8 cellular contexts compared by ENCODE assay signal in genomic region chr12:14257734-14258467, GRCh38.
A peak's percentile ranks its signal among the peaks of the same experiment; 100 is the strongest.
DNase-seq lines count a peak whose midpoint lies in the region; ATAC-seq and TF ChIP-seq lines count a peak whose summit lies in the region.

No MANE protein-coding gene starts in this region.

- DNase-seq in NCI-H1436 treated with DMSO at 0.1 percent for 48 hours (lab: John Stamatoyannopoulos, UW) (peak; percentile 94), astrocyte of the cerebellum (ENCODE audit: low read depth) (peak; percentile 95), hippocampal formation (lab: John Stamatoyannopoulos, UW) (peak; percentile 82 to 83), retina (peak; percentile 94), aorta (peak; percentile 93 to 97)
- peak; percentile 88 for DNase-seq in T-helper 2 cell treated with Interferon-gamma antibody and Interleukin-4, amounts not matched to agents 5 μg/mL and 100 μg/mL, for 36 hours (ENCODE audit: low spot score)

- H3K4me1 Mint-ChIP-seq in T-helper 2 cell treated with Interferon-gamma antibody and Interleukin-4, amounts not matched to agents 5 μg/mL and 100 μg/mL, for 36 hours (ENCODE audit: low read depth), result peaks cover 62% of the 10 kb centered on the region

- H3K9me3 ChIP-seq in ES-I3 (ENCODE audit: control insufficient read depth, insufficient read depth, low read length) (peaks cover 6% of the 10 kb centered on the region; the same call in 1 of the 2 replicates), aorta (ENCODE audit: control insufficient read depth, low read length) (no peaks in the 10 kb centered on the region)

- H3K36me3 Mint-ChIP-seq in T-helper 2 cell treated with Interferon-gamma antibody and Interleukin-4, amounts not matched to agents 5 μg/mL and 100 μg/mL, for 36 hours (ENCODE audit: low read depth), result peaks cover 30% of the 10 kb centered on the region

- ATAC-seq in HG02588 (IDR thresholded peaks at IDR 0.05; ENCODE audit: unreplicated experiment) (peak; percentile 66), aorta (ENCODE audit: low FRiP score) (peak; percentile 90)

- TF ChIP-seq CTCF in astrocyte of the cerebellum (IDR thresholded peaks at IDR 0.05; ENCODE audit: low read depth, low read length, missing control alignments), result no peak

- peaks cover 33% of the 10 kb centered on the region for H3K4me1 ChIP-seq in ES-I3 (ENCODE audit: insufficient read depth, low read length)
- peaks cover 0 to 3% of the 10 kb centered on the region in 2 donors for H3K4me1 ChIP-seq in aorta (ENCODE audit: control insufficient read depth in 1 of 2, insufficient read depth in 2 of 2, low read length in 2 of 2)

- intact Hi-C loops in aorta (cut with DNase I), result loop anchor here (2.0 to 5.0 kb wide), 4 partner anchors 107 to 159 kb away; partner anchors contain the start of gene ATF7IP (in 2 of the 2)

- WGBS in aorta, 2 donors, result 23 to 26% methylated on average over 13 of the region's 13 CpGs

- peak overlapping the region; percentile 99 for H3K27ac Mint-ChIP-seq in T-helper 2 cell treated with Interferon-gamma antibody and Interleukin-4, amounts not matched to agents 5 μg/mL and 100 μg/mL, for 36 hours

- in situ Hi-C loops in astrocyte of the cerebellum (cut with HindIII; ENCODE audit: low sequenced_read_pairs), result loop anchor here (5.0 kb wide), 1 partner anchor 159 kb away; no protein-coding TSS in a partner anchor

- H3K27me3 ChIP-seq in aorta (ENCODE audit: control insufficient read depth in 1 of 2, insufficient read depth in 2 of 2, low read length in 1 of 2), result no peaks in the 10 kb centered on the region

- peaks cover 33% of the 10 kb centered on the region for H3K9me3 Mint-ChIP-seq in T-helper 2 cell treated with Interferon-gamma antibody and Interleukin-4, amounts not matched to agents 5 μg/mL and 100 μg/mL, for 36 hours

- H3K4me3 Mint-ChIP-seq in T-helper 2 cell treated with Interferon-gamma antibody and Interleukin-4, amounts not matched to agents 5 μg/mL and 100 μg/mL, for 36 hours, result peak overlapping the region; percentile 60

- H3K27ac ChIP-seq in aorta (ENCODE audit: low read depth in 1 of 2, low read length in 2 of 2), result peak overlapping the region; percentile 71 to 85

- H3K36me3 ChIP-seq in ES-I3 (ENCODE audit: insufficient read depth, low read length), result no peaks in the 10 kb centered on the region
- H3K36me3 ChIP-seq in aorta (ENCODE audit: control insufficient read depth in 1 of 2, insufficient read depth in 2 of 2, low read length in 1 of 2), result no peaks in the 10 kb centered on the region

- 0 out of 2 replicates have a peak overlapping the region, but pooled peaks have one; percentile 2 for H3K9ac ChIP-seq in ES-I3 (ENCODE audit: low read depth, low read length)

- no peaks in the 10 kb centered on the region for H3K27me3 Mint-ChIP-seq in T-helper 2 cell treated with Interferon-gamma antibody and Interleukin-4, amounts not matched to agents 5 μg/mL and 100 μg/mL, for 36 hours (ENCODE audit: low read depth)

- no peak overlapping the region for H3K4me3 ChIP-seq in astrocyte of the cerebellum (ENCODE audit: low read depth, low read length)
- H3K4me3 ChIP-seq in aorta (ENCODE audit: low read length in 2 of 2), result no peak overlapping the region
